In genomic region chr7:158864507-158864820, GRCh38 we compare ENCODE assay signal across 9 cellular contexts. TPM values are rescaled to one million over a fixed set of nuclear protein-coding genes. Genes with fewer than 3 reads are reported as not detected.
DNase-seq lines count a peak whose midpoint lies in the region; ATAC-seq and TF ChIP-seq lines count a peak whose summit lies in the region.
"Had no signal": no experiment of that assay in that cellular context is flagged by ENCODE, and none has a peak within 500 bp of the region (broad histone marks: within the 10 kb centered on the region; RNA-seq: fewer than 3 reads in every experiment).

No MANE protein-coding gene starts in this region.

- no peaks in the 10 kb centered on the region for H3K36me3 Mint-ChIP-seq in stimulated activated naive CD8-positive, alpha-beta T cell treated with anti-CD3 and anti-CD28 coated beads, Interleukin-15, Interleukin-2, amounts not matched to agents 100 ng/mL and 50 ng/mL, for 24 hours (ENCODE audit: low read depth)
- H3K36me3 Mint-ChIP-seq in naive B cell, result no peaks in the 10 kb centered on the region

- intact Hi-C loops in dorsolateral prefrontal cortex (cut with DNase I) (no loop called here), left colon (cut with DNase I, micrococcal nuclease) (loop anchor here in 1 of 2 donors (10.0 kb wide), 1 partner anchor 90 kb away; no protein-coding TSS in a partner anchor), posterior vena cava (cut with DNase I) (loop anchor here in 1 of 2 donors (5.0 kb wide), 1 partner anchor 37 kb away; the partner anchor contains the start of gene ESYT2)

- TF ChIP-seq CTCF in dorsolateral prefrontal cortex (IDR thresholded peaks at IDR 0.05 in 54 of 56, conservative IDR thresholded peaks at IDR 0.05 in 2 of 56; ENCODE audit: low read depth in 1 of 56, partially characterized antibody in 56 of 56), result no peak

- peak overlapping the region; percentile 82 for H3K4me3 Mint-ChIP-seq in stimulated activated naive CD8-positive, alpha-beta T cell treated with anti-CD3 and anti-CD28 coated beads, Interleukin-15, Interleukin-2, amounts not matched to agents 100 ng/mL and 50 ng/mL, for 24 hours
- peak overlapping the region; percentile 77 to 96 (median 92) for H3K4me3 Mint-ChIP-seq in naive B cell

- no peak for ATAC-seq in stimulated activated naive CD8-positive, alpha-beta T cell treated with anti-CD3 and anti-CD28 coated beads, Interleukin-15, Interleukin-2, amounts not matched to agents 100 U/mL and 50 U/mL, for 24 hours
- ATAC-seq in naive B cell (ENCODE audit: low read depth in 2 of 2), result no peak
- ATAC-seq in HG02763 (IDR thresholded peaks at IDR 0.05; ENCODE audit: unreplicated experiment), result no peak
- ATAC-seq in left colon, result no peak

- peaks cover 38% of the 10 kb centered on the region for H3K4me1 Mint-ChIP-seq in stimulated activated naive CD8-positive, alpha-beta T cell treated with anti-CD3 and anti-CD28 coated beads, Interleukin-15, Interleukin-2, amounts not matched to agents 100 ng/mL and 50 ng/mL, for 24 hours (ENCODE audit: low read depth)
- H3K4me1 Mint-ChIP-seq in naive B cell, result peaks cover 20 to 36% (median 33%) of the 10 kb centered on the region in 3 donors

- H3K9me3 Mint-ChIP-seq in stimulated activated naive CD8-positive, alpha-beta T cell treated with anti-CD3 and anti-CD28 coated beads, Interleukin-15, Interleukin-2, amounts not matched to agents 100 ng/mL and 50 ng/mL, for 24 hours, result no peaks in the 10 kb centered on the region
- no peaks in the 10 kb centered on the region for H3K9me3 Mint-ChIP-seq in naive B cell

- no peak for DNase-seq in stimulated activated naive CD8-positive, alpha-beta T cell treated with anti-CD3 and anti-CD28 coated beads, Interleukin-15, Interleukin-2, amounts not matched to agents 100 U/mL and 50 U/mL, for 24 hours
- DNase-seq in dorsolateral prefrontal cortex (no peak), naive B cell (no peak), left colon (no peak), posterior vena cava (ENCODE audit: low spot score) (no peak), cortex of kidney (lab: John Stamatoyannopoulos, UW) (no peak)
- DNase-seq: NCI-H1694 treated with DMSO at 0.1 percent for 48 hours had no signal

- H3K27me3 ChIP-seq in dorsolateral prefrontal cortex, result no peaks in the 10 kb centered on the region

- H3K27ac Mint-ChIP-seq in stimulated activated naive CD8-positive, alpha-beta T cell treated with anti-CD3 and anti-CD28 coated beads, Interleukin-15, Interleukin-2, amounts not matched to agents 100 ng/mL and 50 ng/mL, for 24 hours, result peak overlapping the region; percentile 93
- H3K27ac Mint-ChIP-seq in naive B cell, result peak overlapping the region in 5 of 6 donors; percentile 82 to 98 (median 93)

- peak overlapping the region in 56 of 59 donors; percentile 11 to 92 (median 78) for H3K27ac ChIP-seq in dorsolateral prefrontal cortex

- no peaks in the 10 kb centered on the region for H3K27me3 Mint-ChIP-seq in stimulated activated naive CD8-positive, alpha-beta T cell treated with anti-CD3 and anti-CD28 coated beads, Interleukin-15, Interleukin-2, amounts not matched to agents 100 ng/mL and 50 ng/mL, for 24 hours
- H3K27me3 Mint-ChIP-seq in naive B cell, result no peaks in the 10 kb centered on the region

- peak overlapping the region in 54 of 59 donors; percentile 7 to 65 (median 50) for H3K4me3 ChIP-seq in dorsolateral prefrontal cortex

RNA-seq across cellular contexts. Expression of gene DYNC2I1, which starts 8.1 kb away (rescaled TPM):
- total RNA-seq in dorsolateral prefrontal cortex (10 to 100 TPM; 28.1 to 78.3 (median 47.5) TPM), left colon (10 to 100 TPM; 20.6 to 22.2 TPM), posterior vena cava (10 to 100 TPM; 21.7 to 29.9 TPM)
- polyA plus RNA-seq in naive B cell (ENCODE audit: low read depth in 6 of 6), result 10 to 100 TPM; 12.6 to 20.4 (median 18.3) TPM

RNA-seq across cellular contexts. Expression of gene ESYT2, which starts 35.2 kb away (rescaled TPM):
- total RNA-seq in dorsolateral prefrontal cortex, result 10 to 100 TPM; 40.3 to 83.9 (median 56.3) TPM
- polyA plus RNA-seq in naive B cell (ENCODE audit: low read depth in 6 of 6), result 10 to 100 TPM; 15.4 to 23.0 (median 16.8) TPM
- 10 to 100 TPM; 68.8 to 86.0 TPM for total RNA-seq in left colon
- 100 to 1,000 TPM; 145 to 181 TPM for total RNA-seq in posterior vena cava
